ENCODE assay signal across 1 cellular context in genomic region chr2:95402370-95403203, GRCh38.
TF ChIP-seq lines count a peak whose summit lies in the region.

Gene FAHD2A (plus strand): TSS chr2:95402708. CDS start chr2:95405559, 2,851 bp downstream.

TF ChIP-seq in K562, 482 proteins besides CTCF, POLR2A, EP300 and RAD21 (continued from another document and continues in another):
- no peak for TF ChIP-seq NR0B1 (IDR thresholded peaks at IDR 0.05; ENCODE audit: partially characterized antibody)
- peak; percentile 62; the same call in 1 of the 2 replicates for TF ChIP-seq VEZF1 (CRISPR knock-in tag; IDR thresholded peaks at IDR 0.05)
- TF ChIP-seq ZNF764 (CRISPR knock-in tag; IDR thresholded peaks at IDR 0.05; ENCODE audit: low read depth) = no peak
- peak; percentile 67 for TF ChIP-seq ATF3 (IDR thresholded peaks at IDR 0.05)
- no peak for TF ChIP-seq ATF3 (CRISPR knock-in tag; conservative IDR thresholded peaks at IDR 0.05)
- TF ChIP-seq TFAM (CRISPR knock-in tag; conservative IDR thresholded peaks at IDR 0.05) = no peak
- no peak for TF ChIP-seq ZNF75A (CRISPR knock-in tag; IDR thresholded peaks at IDR 0.05)
- no peak for TF ChIP-seq SAFB2 (IDR thresholded peaks at IDR 0.05; ENCODE audit: borderline replicate concordance, low read depth, low read length, severe bottlenecking)
- TF ChIP-seq SMC3 (conservative IDR thresholded peaks at IDR 0.05; ENCODE audit: insufficient read depth, low read depth, low read length) = no peak
- peak; percentile 57; the same call in 1 of the 2 replicates for TF ChIP-seq THAP7 (CRISPR knock-in tag; IDR thresholded peaks at IDR 0.05)
- TF ChIP-seq HCFC1 (IDR thresholded peaks at IDR 0.05; ENCODE audit: low read depth, low read length) = peak; percentile 72
- no peak for TF ChIP-seq ZFP36 (IDR thresholded peaks at IDR 0.05; ENCODE audit: low read depth, low read length, partially characterized antibody)
- TF ChIP-seq IRF9 (tag; IDR thresholded peaks at IDR 0.05) = no peak
- peak; percentile 45; the same call in 1 of the 2 replicates for TF ChIP-seq ZBTB9 (CRISPR knock-in tag; IDR thresholded peaks at IDR 0.05)
- no peak for TF ChIP-seq ZNF699 (CRISPR knock-in tag; IDR thresholded peaks at IDR 0.05; ENCODE audit: insufficient replicate concordance)
- no peak for TF ChIP-seq EZH2 (IDR thresholded peaks at IDR 0.05; ENCODE audit: borderline replicate concordance, low read depth, low read length)
- TF ChIP-seq ZNF165 (CRISPR knock-in tag; IDR thresholded peaks at IDR 0.05; ENCODE audit: borderline replicate concordance) = no peak
- TF ChIP-seq CREB5 (CRISPR knock-in tag; IDR thresholded peaks at IDR 0.05) = no peak
- no peak for TF ChIP-seq ZNF277 (CRISPR knock-in tag; IDR thresholded peaks at IDR 0.05; ENCODE audit: borderline replicate concordance)
- TF ChIP-seq NCOR1 (IDR thresholded peaks at IDR 0.05) = no peak
- TF ChIP-seq HDAC3 (IDR thresholded peaks at IDR 0.05; ENCODE audit: borderline replicate concordance, partially characterized antibody) = no peak
- TF ChIP-seq ZSCAN29 (IDR thresholded peaks at IDR 0.05) = no peak
- peak; percentile 80 for TF ChIP-seq RBBP5 (IDR thresholded peaks at IDR 0.05; ENCODE audit: borderline replicate concordance, insufficient read depth, low read length, poor library complexity, severe bottlenecking)
- TF ChIP-seq SOX6 (IDR thresholded peaks at IDR 0.05) = 0 out of 2 replicates have a peak, but pooled peaks have one; percentile 9
- no peak for TF ChIP-seq HSF4 (CRISPR knock-in tag; IDR thresholded peaks at IDR 0.05; ENCODE audit: borderline replicate concordance)
- TF ChIP-seq ZBTB5 (IDR thresholded peaks at IDR 0.05) = peak; percentile 70
- 0 out of 2 replicates have a peak, but pooled peaks have one; percentile 32 for TF ChIP-seq ZBTB43 (CRISPR knock-in tag; IDR thresholded peaks at IDR 0.05)
- TF ChIP-seq TCF7 (IDR thresholded peaks at IDR 0.05; ENCODE audit: borderline replicate concordance) = no peak
- TF ChIP-seq RERE (CRISPR knock-in tag; IDR thresholded peaks at IDR 0.05; ENCODE audit: borderline replicate concordance) = no peak
- TF ChIP-seq CBX1 (IDR thresholded peaks at IDR 0.05; ENCODE audit: low read depth) = no peak
- TF ChIP-seq NEUROD1 (IDR thresholded peaks at IDR 0.05; ENCODE audit: borderline replicate concordance, low read depth, low read length, partially characterized antibody) = no peak
- TF ChIP-seq ZBTB1 (CRISPR knock-in tag; IDR thresholded peaks at IDR 0.05; ENCODE audit: borderline replicate concordance, low read depth) = no peak; the same call in 1 of the 2 replicates
- TF ChIP-seq FOXJ3 (CRISPR knock-in tag; IDR thresholded peaks at IDR 0.05) = no peak
- peak; percentile 46; the same call in 1 of the 2 replicates for TF ChIP-seq ZNF121 (CRISPR knock-in tag; conservative IDR thresholded peaks at IDR 0.05)
